26 cellular contexts compared by ENCODE assay signal in the genomic region with DNA sequence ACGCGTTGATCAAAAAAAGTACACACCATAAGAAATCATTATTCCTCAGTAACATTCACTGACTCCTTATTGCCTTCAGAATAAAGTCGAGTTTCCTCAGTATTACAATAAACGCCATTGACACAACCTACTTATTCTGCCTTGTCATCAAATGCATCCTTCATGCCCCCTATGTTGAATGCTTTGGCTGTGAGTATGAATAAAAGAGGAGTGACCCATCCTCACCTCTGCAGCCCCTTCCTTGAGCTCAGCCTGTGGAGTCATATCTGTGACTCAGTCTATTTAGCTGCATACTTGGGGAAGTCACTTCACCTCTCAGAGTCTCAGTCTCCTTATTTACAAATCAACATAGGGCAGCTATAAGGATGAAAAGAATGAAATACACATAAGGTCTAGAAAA.
DNase-seq lines count a peak whose midpoint lies in the region; ATAC-seq and TF ChIP-seq lines count a peak whose summit lies in the region.
"Had no signal": no experiment of that assay in that cellular context is flagged by ENCODE, and none has a peak within 500 bp of the region (broad histone marks: within the 10 kb centered on the region; RNA-seq: fewer than 3 reads in every experiment).

No MANE protein-coding gene starts in this region.

- ATAC-seq in GM21381 (IDR thresholded peaks at IDR 0.05; ENCODE audit: unreplicated experiment), result no peak
- ATAC-seq: activated CD4-positive, alpha-beta T cell treated with anti-CD3 and anti-CD28 coated beads for 36 hours; effector memory CD8-positive, alpha-beta T cell; esophagus mucosa; gastrocnemius medialis; left lobe of liver; Right ventricle myocardium inferior; stimulated activated naive CD8-positive, alpha-beta T cell treated with anti-CD3 and anti-CD28 coated beads, Interleukin-15, amount 100 ng/mL, for 72 hours had no signal

- no peaks in the 10 kb centered on the region for H3K36me3 ChIP-seq in Karpas-422 (ENCODE audit: insufficient read depth, low read length)
- H3K36me3 ChIP-seq: MG63 had no signal

- no peak overlapping the region for H2AFZ ChIP-seq in Karpas-422 (ENCODE audit: low read length)
- H2AFZ ChIP-seq: hepatocyte had no signal

- in situ Hi-C loops in astrocyte of the spinal cord (cut with HindIII; ENCODE audit: low sequenced_read_pairs), result no loop called here

- no peaks in the 10 kb centered on the region for H4K20me1 ChIP-seq in Karpas-422 (ENCODE audit: insufficient read depth, low read depth, low read length)

- H3K4me1 ChIP-seq in Karpas-422 (ENCODE audit: low read length), result no peaks in the 10 kb centered on the region
- H3K4me1 ChIP-seq: BE2C had no signal

- H3K4me3 ChIP-seq in astrocyte of the spinal cord (ENCODE audit: low read depth, low read length) (no peak overlapping the region), Karpas-422 (ENCODE audit: low read length) (no peak overlapping the region)
- H3K4me3 ChIP-seq: gastrocnemius medialis, hepatocyte, MG63, sigmoid colon had no signal

- DNase-seq in EH (ENCODE audit: low read depth) (peak; percentile 37), M059J (ENCODE audit: low read depth) (peak; percentile 77), astrocyte of the spinal cord (ENCODE audit: low read depth, low spot score) (peak; percentile 16), iris pigment epithelial cell (ENCODE audit: low read depth) (peak; percentile 55), NCI-H2227 (lab: John Stamatoyannopoulos, UW; ENCODE audit: unreplicated experiment) (no peak), Karpas-422 (no peak), NCI-H1105 (lab: John Stamatoyannopoulos, UW) (no peak)
- DNase-seq: activated CD4-positive, alpha-beta T cell treated with anti-CD3 and anti-CD28 coated beads for 36 hours; activated effector memory CD4-positive, alpha-beta T cell treated with anti-CD3 and anti-CD28 coated beads, Interleukin-2, amount 50 U/mL, for 16 hours; activated T-cell treated with anti-CD3 and anti-CD28 coated beads for 4 hours; BE2C; DMS153; effector memory CD8-positive, alpha-beta T cell; gastrocnemius medialis; GDM1; mesenchymal stem cell; MG63; NCI-H1436 treated with DMSO at 0.1 percent for 48 hours; NCI-H2107; sigmoid colon; stimulated activated naive CD8-positive, alpha-beta T cell treated with anti-CD3 and anti-CD28 coated beads, Interleukin-15, amount 100 ng/mL, for 72 hours had no signal

- H3K9me2 ChIP-seq in Karpas-422 (replicated peaks; ENCODE audit: insufficient read depth, low read length), result no peaks in the 10 kb centered on the region

- no peaks in the 10 kb centered on the region for H3K9me3 ChIP-seq in Karpas-422 (ENCODE audit: low read length)
- H3K9me3 ChIP-seq: BE2C, gastrocnemius medialis, MG63, sigmoid colon had no signal

- no peaks in the 10 kb centered on the region for H3K27me3 ChIP-seq in Karpas-422 (ENCODE audit: low read length)
- H3K27me3 ChIP-seq: BE2C, gastrocnemius medialis, hepatocyte, MG63, sigmoid colon had no signal

- H3K79me2 ChIP-seq in Karpas-422 (ENCODE audit: low read length), result no peaks in the 10 kb centered on the region
- H3K79me2 ChIP-seq: hepatocyte had no signal

- no peak overlapping the region for H3K9ac ChIP-seq in Karpas-422 (ENCODE audit: low read length)

- TF ChIP-seq CTCF in astrocyte of the spinal cord (IDR thresholded peaks at IDR 0.05; ENCODE audit: low read depth, low read length), result no peak

- no peak overlapping the region for H3K27ac ChIP-seq in Karpas-422 (ENCODE audit: low read length)
- H3K27ac ChIP-seq: gastrocnemius medialis, hepatocyte, sigmoid colon had no signal

- no peak overlapping the region for H3K4me2 ChIP-seq in Karpas-422 (ENCODE audit: low read depth, low read length, poor library complexity, severe bottlenecking)
- H3K4me2 ChIP-seq: hepatocyte had no signal

Comparison
In these comparisons a context has a peak if more than half of its experiments do, and no peak if none do; other contexts are left out.
1. DNase-seq: peak in EH (single experiment), M059J (single experiment), astrocyte of the spinal cord (single experiment) and iris pigment epithelial cell (single experiment); none in NCI-H2227 (single experiment), Karpas-422 (single experiment) and NCI-H1105 (single experiment).